Comparison of ENCODE assay signal across 11 cellular contexts in genomic region chr14:100146548-100147091, GRCh38. TPM values are rescaled to one million over a fixed set of nuclear protein-coding genes. Genes with fewer than 3 reads are reported as not detected.
A peak's percentile ranks its signal among the peaks of the same experiment; 100 is the strongest.
DNase-seq lines count a peak whose midpoint lies in the region; ATAC-seq, FAIRE-seq and TF ChIP-seq lines count a peak whose summit lies in the region.
"Had no signal": no experiment of that assay in that cellular context is flagged by ENCODE, and none has a peak within 500 bp of the region (broad histone marks: within the 10 kb centered on the region; RNA-seq: fewer than 3 reads in every experiment).

No MANE protein-coding gene starts in this region.

- no peak for FAIRE-seq in GM12891 (lab: Jason Lieb, UNC)
- no peak for FAIRE-seq in HepG2 (lab: Jason Lieb, UNC)

- H3K27me3 ChIP-seq in HepG2 (ENCODE audit: control insufficient read depth in 1 of 2, insufficient read depth in 2 of 2, low read length in 2 of 2) (peaks cover 0 to 1% of the 10 kb centered on the region in 2 experiments; a peak in 1 of 5 replicates), foreskin keratinocyte (peaks cover 16% of the 10 kb centered on the region)
- H3K27me3 ChIP-seq: cardiac muscle cell had no signal

- TF ChIP-seq CTCF in CD14-positive monocyte (IDR thresholded peaks at IDR 0.05) = no peak
- TF ChIP-seq CTCF in activated B cell treated with CpG ODN at 0.5 μM for 24 hours (IDR thresholded peaks at IDR 0.05) = no peak
- peak; percentile 38; the same call in 1 of the 2 replicates for TF ChIP-seq CTCF in HepG2 (CRISPR knock-in tag; IDR thresholded peaks at IDR 0.05)
- no peak for TF ChIP-seq CTCF in foreskin keratinocyte (conservative IDR thresholded peaks at IDR 0.05)

- ATAC-seq in activated B cell treated with CpG ODN at 0.5 μM for 24 hours (ENCODE audit: low read depth) (peak; percentile 40), HepG2 (no peak), foreskin keratinocyte (no peak), left ventricle myocardium superior (no peak)

- no peaks in the 10 kb centered on the region for H3K36me3 ChIP-seq in HepG2 (replicated peaks in 1 of 2; ENCODE audit: control insufficient read depth in 1 of 2, insufficient read depth in 2 of 2, low read length in 2 of 2)
- H3K36me3 ChIP-seq: cardiac muscle cell had no signal

- no peaks in the 10 kb centered on the region for H4K20me1 ChIP-seq in HepG2 (ENCODE audit: insufficient read depth, low read length)

- H3K4me1 Mint-ChIP-seq in CD14-positive monocyte (peaks cover 27% of the 10 kb centered on the region), activated B cell treated with CpG ODN at 0.5 μM for 24 hours (peaks cover 29% of the 10 kb centered on the region)

- no peaks in the 10 kb centered on the region for H3K9me3 ChIP-seq in HepG2 (ENCODE audit: low read length)

- 95% methylated on average over 22 of the region's 29 CpGs for WGBS in HepG2 (ENCODE audit: low lambda C conversion rate)

- peak overlapping the region; percentile 97 for H3K27ac ChIP-seq in HepG2 (ENCODE audit: extremely low read length, insufficient read depth, low read length)
- no peak overlapping the region for H3K27ac ChIP-seq in foreskin keratinocyte
- H3K27ac ChIP-seq: cardiac muscle cell had no signal

- H3K4me3 Mint-ChIP-seq in CD14-positive monocyte (peak overlapping the region; percentile 83 to 93), activated B cell treated with CpG ODN at 0.5 μM for 24 hours (no peak overlapping the region)

- TF ChIP-seq RAD21 in HepG2 (CRISPR knock-in tag; IDR thresholded peaks at IDR 0.05) = no peak

- H3K4me1 ChIP-seq in HepG2 (ENCODE audit: insufficient read depth, low read length) (peaks cover 60% of the 10 kb centered on the region), foreskin keratinocyte (peaks cover 10% of the 10 kb centered on the region)

- no peaks in the 10 kb centered on the region for H3K79me2 ChIP-seq in HepG2 (ENCODE audit: insufficient read depth, low read length)

- POLR2A ChIA-PET in activated B cell treated with CpG ODN at 0.5 μM for 24 hours (lab: Charles Lee) = interaction anchor here (0.7 to 1.9 kb wide), 3 partner anchors 8 to 13 kb away, joined by 4 to 5 read pairs (median 5); partner anchors contain the start of gene DEGS2
- POLR2A ChIA-PET in HepG2 (lab: Yijun Ruan, JAX) = interaction anchor here (1.3 to 3.3 kb wide), 2 partner anchors 9 to 44 kb away, joined by 3 to 33 read pairs; no protein-coding TSS in a partner anchor

- no peak overlapping the region for H3K4me3 ChIP-seq in HepG2 (replicated peaks in 1 of 3; ENCODE audit: insufficient read depth in 1 of 3, low read depth in 2 of 3, low read length in 3 of 3)
- H3K4me3 ChIP-seq: cardiac muscle cell had no signal

- intact Hi-C loops in CD14-positive monocyte (cut with micrococcal nuclease) = no loop called here
- intact Hi-C loops in activated B cell treated with CpG ODN at 0.5 μM for 24 hours (cut with micrococcal nuclease) = loop anchor here (1.0 kb wide), 2 partner anchors 12 to 46 kb away; no protein-coding TSS in a partner anchor
- intact Hi-C loops in HepG2 (cut with micrococcal nuclease; ENCODE audit: unreplicated experiment) = no loop called here
- intact Hi-C loops in left ventricle myocardium superior (cut with micrococcal nuclease) = no loop called here

- peak overlapping the region; percentile 88; the same call in 1 of the 2 replicates for H3K4me2 ChIP-seq in HepG2 (ENCODE audit: low read depth, low read length)

- CTCF ChIA-PET in activated B cell treated with CpG ODN at 0.5 μM for 24 hours (lab: Charles Lee) = interaction anchor here (1.0 to 2.2 kb wide), 3 partner anchors 46 to 230 kb away, joined by 3 to 21 read pairs (median 3); partner anchors contain the start of gene WDR25
- CTCF ChIA-PET in HepG2 (lab: Yijun Ruan, JAX; ENCODE audit: low intra/inter-chr PET ratio, low total read pairs) = no interaction called here

- H3K36me3 Mint-ChIP-seq in CD14-positive monocyte (peaks cover 13 to 19% of the 10 kb centered on the region in 2 donors), activated B cell treated with CpG ODN at 0.5 μM for 24 hours (ENCODE audit: low read depth) (peaks cover 26% of the 10 kb centered on the region)

- H3K27ac Mint-ChIP-seq in CD14-positive monocyte = no peak overlapping the region
- peak overlapping the region; percentile 82 for H3K27ac Mint-ChIP-seq in activated B cell treated with CpG ODN at 0.5 μM for 24 hours

- no TSS peak for BruUV-seq in HepG2 (replicated peaks; lab: Mats Ljungman, UMichigan)

- no peak for TF ChIP-seq EP300 in HepG2 (IDR thresholded peaks at IDR 0.05; ENCODE audit: low read depth in 2 of 2, low read length in 2 of 2)
- no peak for TF ChIP-seq EP300 in HepG2 (CRISPR knock-in tag; IDR thresholded peaks at IDR 0.05; ENCODE audit: borderline replicate concordance)

- DNase-seq in CD14-positive monocyte (ENCODE audit: low spot score) (no peak), GM12891 (ENCODE audit: insufficient read length, low spot score) (no peak), activated B cell treated with CpG ODN at 0.5 μM for 24 hours (no peak), HepG2 (ENCODE audit: low spot score) (no peak), foreskin keratinocyte (no peak), left ventricle myocardium superior (no peak), NCI-H2171 (lab: John Stamatoyannopoulos, UW) (no peak), AG08395 (ENCODE audit: low spot score) (no peak)
- DNase-seq: foreskin melanocyte, SHP77 had no signal

- H3K27me3 Mint-ChIP-seq in CD14-positive monocyte (ENCODE audit: low read depth in 3 of 3) = peaks cover 0 to 2% (median 0%) of the 10 kb centered on the region in 3 donors
- no peaks in the 10 kb centered on the region for H3K27me3 Mint-ChIP-seq in activated B cell treated with CpG ODN at 0.5 μM for 24 hours

- TF ChIP-seq POLR2A in GM12891 (IDR thresholded peaks at IDR 0.05; ENCODE audit: low read depth, low read length) (no peak), HepG2 (IDR thresholded peaks at IDR 0.05; ENCODE audit: insufficient read depth in 1 of 2, low read depth in 2 of 2, low read length in 2 of 2) (no peak)

- H3K9ac ChIP-seq in HepG2 (ENCODE audit: insufficient read depth, low read depth, low read length) = peak overlapping the region; percentile 75; the same call in 1 of the 2 replicates

- in situ Hi-C loops in HepG2 (cut with HindIII; ENCODE audit: extremely low pct_ligation_motif_present, low pct_unique_long_range_greater_than_20kb) = no loop called here

- H2AFZ ChIP-seq in HepG2 (ENCODE audit: low read length) = no peak overlapping the region

- peaks cover 0 to 2% (median 0%) of the 10 kb centered on the region in 7 donors for H3K9me3 Mint-ChIP-seq in CD14-positive monocyte
- H3K9me3 Mint-ChIP-seq in activated B cell treated with CpG ODN at 0.5 μM for 24 hours = no peaks in the 10 kb centered on the region

TF ChIP-seq in GM12891, 5 proteins besides CTCF, POLR2A, EP300 and RAD21:
- no peak for TF ChIP-seq PAX5 (IDR thresholded peaks at IDR 0.05; ENCODE audit: insufficient read depth, low read length, severe bottlenecking)
- peak; percentile 42; the same call in 1 of the 2 replicates for TF ChIP-seq POU2F2 (IDR thresholded peaks at IDR 0.05; ENCODE audit: low read depth, low read length)

TF ChIP-seq in HepG2, 621 proteins besides CTCF, POLR2A, EP300 and RAD21 (continues in another document):
- TF ChIP-seq AGO2 (optimal IDR thresholded peaks at IDR 0.05; ENCODE audit: low read depth, low read length) (peak; percentile 15), NONO (IDR thresholded peaks at IDR 0.05) (no peak), NONO (CRISPR knock-in tag; conservative IDR thresholded peaks at IDR 0.05) (0 out of 2 replicates have a peak, but pooled peaks have one; percentile 42), HNRNPL (IDR thresholded peaks at IDR 0.05; ENCODE audit: low read depth, low read length) (peak; percentile 45; the same call in 1 of the 2 replicates), MTA1 (CRISPR knock-in tag; IDR thresholded peaks at IDR 0.05; ENCODE audit: borderline replicate concordance) (0 out of 2 replicates have a peak, but pooled peaks have one; percentile 46), STAG1 (CRISPR knock-in tag; IDR thresholded peaks at IDR 0.05) (peak; percentile 28; the same call in 1 of the 2 replicates)

RNA-seq across cellular contexts. Expression of gene DEGS2, which starts 12.8 kb away (rescaled TPM):
- polyA plus RNA-seq in CD14-positive monocyte = under 1 TPM in 1 of 2 donors, not detected in 1; 0.36 TPM
- 0.99 TPM for polyA plus RNA-seq in GM12891 (2012; ENCODE audit: low read depth, missing spikeins)
- total RNA-seq in activated B cell treated with CpG ODN at 0.5 μM for 24 hours = 1.3 and 2.5 TPM in 2 replicates
- total RNA-seq in HepG2 (2016; rRNA removed; fragmentation: Illumina TruSeq; extraction: Trizol) = 0.09 TPM in 1 of 2 replicates, not detected in the other
- total RNA-seq in HepG2 (2016; cell fraction: cytosol; rRNA removed; fragmentation: Illumina TruSeq; extraction: Trizol; ENCODE audit: low read depth) = 0.18 and 0.30 TPM in 2 replicates
- total RNA-seq in HepG2 (2016; cell fraction: insoluble cytoplasmic fraction; rRNA removed; fragmentation: Illumina TruSeq; extraction: Trizol) = 0.04 TPM in 2 replicates
- total RNA-seq in HepG2 (2016; cell fraction: membrane; rRNA removed; fragmentation: Illumina TruSeq; extraction: Trizol) = 0.07 and 0.19 TPM in 2 replicates
- 0.12 and 0.28 TPM in 2 replicates for total RNA-seq in HepG2 (2016; cell fraction: nucleus; rRNA removed; fragmentation: Illumina TruSeq; extraction: Trizol)
- 0.09 and 0.14 TPM in 2 replicates for polyA plus RNA-seq in HepG2 (2011; rRNA removed)
- 0.15 and 0.30 TPM in 2 replicates for polyA plus RNA-seq in HepG2 (2011; cell fraction: cytosol; rRNA removed)
- 1.6 and 2.0 TPM in 2 replicates for polyA plus RNA-seq in HepG2 (2011; cell fraction: nucleus; rRNA removed)
- 0.25 and 0.91 TPM in 2 replicates for polyA plus RNA-seq in HepG2 (2012)
- polyA plus RNA-seq in HepG2 (2016; cell fraction: cytosol; fragmentation: Illumina TruSeq; extraction: Trizol; ENCODE audit: low read depth) = not detected in 2 replicates
- polyA plus RNA-seq in HepG2 (2016; cell fraction: insoluble cytoplasmic fraction; fragmentation: Illumina TruSeq; extraction: Trizol; ENCODE audit: low read depth) = 0.07 TPM in 1 of 2 replicates, not detected in the other
- not detected in 2 replicates for polyA plus RNA-seq in HepG2 (2016; cell fraction: membrane; fragmentation: Illumina TruSeq; extraction: Trizol; ENCODE audit: low read depth)
- 0.22 TPM in 1 of 2 replicates, not detected in the other for polyA plus RNA-seq in HepG2 (2016; cell fraction: nucleus; fragmentation: Illumina TruSeq; extraction: Trizol; ENCODE audit: insufficient read depth, low read depth)
- polyA minus RNA-seq in HepG2 (2011; rRNA and poly(A)+ RNA removed; ENCODE audit: low replicate concordance) = 0.30 and 1.6 TPM in 2 replicates
- 0.26 and 0.30 TPM in 2 replicates for polyA minus RNA-seq in HepG2 (2011; cell fraction: cytosol; rRNA and poly(A)+ RNA removed)
- 0.37 and 0.90 TPM in 2 replicates for polyA minus RNA-seq in HepG2 (2011; cell fraction: nucleus; rRNA and poly(A)+ RNA removed)
- 0.07 TPM in 1 of 2 replicates, not detected in the other for total RNA-seq in foreskin keratinocyte
- 0.04 and 0.14 TPM in 2 replicates for polyA plus RNA-seq in foreskin keratinocyte
- not detected for total RNA-seq in left ventricle myocardium superior
